10 cellular contexts compared by ENCODE assay signal in genomic region chr10:22823109-22823508, GRCh38.
DNase-seq lines count a peak whose midpoint lies in the region; ATAC-seq, FAIRE-seq and TF ChIP-seq lines count a peak whose summit lies in the region.
"Had no signal": no experiment of that assay in that cellular context is flagged by ENCODE, and none has a peak within 500 bp of the region (broad histone marks: within the 10 kb centered on the region; RNA-seq: fewer than 3 reads in every experiment).

No MANE protein-coding gene starts in this region.

- H3K9me3 ChIP-seq in upper lobe of right lung, result no peaks in the 10 kb centered on the region

- H3K27me3 ChIP-seq in upper lobe of right lung, result no peaks in the 10 kb centered on the region

- no peak for FAIRE-seq in urothelium cell line (lab: Jason Lieb, UNC)

- H3K9me3 Mint-ChIP-seq in stimulated activated naive CD8-positive, alpha-beta T cell treated with anti-CD3 and anti-CD28 coated beads, Interleukin-15, amount 100 ng/mL, for 72 hours, result peaks cover 0 to 3% of the 10 kb centered on the region in 2 donors
- H3K9me3 Mint-ChIP-seq in activated T-helper 2 cell treated with anti-CD3 and anti-CD28 coated beads, Interferon-gamma antibody, Interleukin-2, Interleukin-4, amounts not matched to agents 10 μg/mL and 5 μg/mL and 100 μg/mL, durations not matched to agents 14 hours and 24 hours and 36 hours, result no peaks in the 10 kb centered on the region
- H3K9me3 Mint-ChIP-seq: immature natural killer cell had no signal

- H3K27ac ChIP-seq in epithelial cell of prostate (peak overlapping the region; percentile 87), upper lobe of right lung (no peak overlapping the region)

- intact Hi-C loops in activated T-helper 2 cell treated with anti-CD3 and anti-CD28 coated beads, Interferon-gamma antibody, Interleukin-2, Interleukin-4, amounts not matched to agents 10 μg/mL and 5 μg/mL and 100 μg/mL, durations not matched to agents 14 hours and 24 hours and 36 hours (cut with micrococcal nuclease), result no loop called here
- intact Hi-C loops in upper lobe of right lung (cut with DNase I), result no loop called here

- no peak for TF ChIP-seq CTCF in upper lobe of right lung (IDR thresholded peaks at IDR 0.05)

- no peaks in the 10 kb centered on the region for H3K36me3 Mint-ChIP-seq in activated T-helper 2 cell treated with anti-CD3 and anti-CD28 coated beads, Interferon-gamma antibody, Interleukin-2, Interleukin-4, amounts not matched to agents 10 μg/mL and 5 μg/mL and 100 μg/mL, durations not matched to agents 14 hours and 24 hours and 36 hours (ENCODE audit: low read depth)
- H3K36me3 Mint-ChIP-seq: immature natural killer cell had no signal

- peak; percentile 43 for ATAC-seq in stimulated activated naive CD8-positive, alpha-beta T cell treated with anti-CD3 and anti-CD28 coated beads, Interleukin-15, amount 100 ng/mL, for 72 hours
- ATAC-seq in stimulated activated naive CD8-positive, alpha-beta T cell treated with anti-CD3 and anti-CD28 coated beads, Interleukin-15, Interleukin-2, amounts not matched to agents 100 U/mL and 50 U/mL, for 24 hours, result no peak
- ATAC-seq in HG03571 (IDR thresholded peaks at IDR 0.05; ENCODE audit: unreplicated experiment) (peak; percentile 63), upper lobe of right lung (no peak)

- H3K4me3 ChIP-seq in upper lobe of right lung, result no peak overlapping the region

- H3K27me3 Mint-ChIP-seq in stimulated activated naive CD8-positive, alpha-beta T cell treated with anti-CD3 and anti-CD28 coated beads, Interleukin-15, amount 100 ng/mL, for 72 hours, result no peaks in the 10 kb centered on the region
- peaks cover 12% of the 10 kb centered on the region for H3K27me3 Mint-ChIP-seq in activated T-helper 2 cell treated with anti-CD3 and anti-CD28 coated beads, Interferon-gamma antibody, Interleukin-2, Interleukin-4, amounts not matched to agents 10 μg/mL and 5 μg/mL and 100 μg/mL, durations not matched to agents 14 hours and 24 hours and 36 hours (ENCODE audit: low read depth)

- no peak overlapping the region for H3K27ac Mint-ChIP-seq in stimulated activated naive CD8-positive, alpha-beta T cell treated with anti-CD3 and anti-CD28 coated beads, Interleukin-15, amount 100 ng/mL, for 72 hours
- no peak overlapping the region for H3K27ac Mint-ChIP-seq in activated T-helper 2 cell treated with anti-CD3 and anti-CD28 coated beads, Interferon-gamma antibody, Interleukin-2, Interleukin-4, amounts not matched to agents 10 μg/mL and 5 μg/mL and 100 μg/mL, durations not matched to agents 14 hours and 24 hours and 36 hours
- H3K27ac Mint-ChIP-seq: immature natural killer cell had no signal

- no peaks in the 10 kb centered on the region for H3K4me1 Mint-ChIP-seq in stimulated activated naive CD8-positive, alpha-beta T cell treated with anti-CD3 and anti-CD28 coated beads, Interleukin-15, amount 100 ng/mL, for 72 hours
- no peaks in the 10 kb centered on the region for H3K4me1 Mint-ChIP-seq in activated T-helper 2 cell treated with anti-CD3 and anti-CD28 coated beads, Interferon-gamma antibody, Interleukin-2, Interleukin-4, amounts not matched to agents 10 μg/mL and 5 μg/mL and 100 μg/mL, durations not matched to agents 14 hours and 24 hours and 36 hours (ENCODE audit: low read depth)
- H3K4me1 Mint-ChIP-seq: immature natural killer cell had no signal

- H3K36me3 ChIP-seq in upper lobe of right lung, result no peaks in the 10 kb centered on the region

- H3K4me3 Mint-ChIP-seq in stimulated activated naive CD8-positive, alpha-beta T cell treated with anti-CD3 and anti-CD28 coated beads, Interleukin-15, amount 100 ng/mL, for 72 hours, result no peak overlapping the region
- no peak overlapping the region for H3K4me3 Mint-ChIP-seq in activated T-helper 2 cell treated with anti-CD3 and anti-CD28 coated beads, Interferon-gamma antibody, Interleukin-2, Interleukin-4, amounts not matched to agents 10 μg/mL and 5 μg/mL and 100 μg/mL, durations not matched to agents 14 hours and 24 hours and 36 hours (ENCODE audit: low read depth)
- H3K4me3 Mint-ChIP-seq: immature natural killer cell had no signal

- peaks cover 4% of the 10 kb centered on the region for H3K4me1 ChIP-seq in upper lobe of right lung

- no peak for DNase-seq in stimulated activated naive CD8-positive, alpha-beta T cell treated with anti-CD3 and anti-CD28 coated beads, Interleukin-15, amount 100 ng/mL, for 72 hours
- DNase-seq in stimulated activated naive CD8-positive, alpha-beta T cell treated with anti-CD3 and anti-CD28 coated beads, Interleukin-15, Interleukin-2, amounts not matched to agents 100 U/mL and 50 U/mL, for 24 hours, result no peak
- peak; percentile 86 for DNase-seq in epithelial cell of prostate (ENCODE audit: low read depth, low spot score)
- DNase-seq in urothelium cell line (ENCODE audit: low spot score), result peak; percentile 45
- DNase-seq in activated T-helper 2 cell treated with anti-CD3 and anti-CD28 coated beads, Interferon-gamma antibody, Interleukin-2, Interleukin-4, amounts not matched to agents 10 μg/mL and 5 μg/mL and 100 μg/mL, durations not matched to agents 14 hours and 24 hours and 36 hours (ENCODE audit: low spot score), result no peak
- no peak for DNase-seq in stimulated activated CD4-positive, alpha-beta T cell treated with anti-CD3 and anti-CD28 coated beads, Interleukin-4, amount 100 ng/mL, for 4 hours
- DNase-seq in upper lobe of right lung, result no peak
- DNase-seq: immature natural killer cell, NCI-H1436 treated with DMSO at 0.1 percent for 48 hours had no signal

Comparison
In these comparisons a context has a peak if more than half of its experiments do, and no peak if none do; other contexts are left out.
1. ATAC-seq: peak in stimulated activated naive CD8-positive, alpha-beta T cell treated with anti-CD3 and anti-CD28 coated beads, Interleukin-15, amount 100 ng/mL, for 72 hours (single experiment) and HG03571 (single experiment); none in stimulated activated naive CD8-positive, alpha-beta T cell treated with anti-CD3 and anti-CD28 coated beads, Interleukin-15, Interleukin-2, amounts not matched to agents 100 U/mL and 50 U/mL, for 24 hours (single experiment) and upper lobe of right lung (single experiment).
2. DNase-seq: peak in epithelial cell of prostate (single experiment) and urothelium cell line (single experiment); none in stimulated activated naive CD8-positive, alpha-beta T cell treated with anti-CD3 and anti-CD28 coated beads, Interleukin-15, amount 100 ng/mL, for 72 hours (0 of 2), stimulated activated naive CD8-positive, alpha-beta T cell treated with anti-CD3 and anti-CD28 coated beads, Interleukin-15, Interleukin-2, amounts not matched to agents 100 U/mL and 50 U/mL, for 24 hours (single experiment), activated T-helper 2 cell treated with anti-CD3 and anti-CD28 coated beads, Interferon-gamma antibody, Interleukin-2, Interleukin-4, amounts not matched to agents 10 μg/mL and 5 μg/mL and 100 μg/mL, durations not matched to agents 14 hours and 24 hours and 36 hours (single experiment), stimulated activated CD4-positive, alpha-beta T cell treated with anti-CD3 and anti-CD28 coated beads, Interleukin-4, amount 100 ng/mL, for 4 hours (0 of 2) and upper lobe of right lung (single experiment).